In the genomic region with DNA sequence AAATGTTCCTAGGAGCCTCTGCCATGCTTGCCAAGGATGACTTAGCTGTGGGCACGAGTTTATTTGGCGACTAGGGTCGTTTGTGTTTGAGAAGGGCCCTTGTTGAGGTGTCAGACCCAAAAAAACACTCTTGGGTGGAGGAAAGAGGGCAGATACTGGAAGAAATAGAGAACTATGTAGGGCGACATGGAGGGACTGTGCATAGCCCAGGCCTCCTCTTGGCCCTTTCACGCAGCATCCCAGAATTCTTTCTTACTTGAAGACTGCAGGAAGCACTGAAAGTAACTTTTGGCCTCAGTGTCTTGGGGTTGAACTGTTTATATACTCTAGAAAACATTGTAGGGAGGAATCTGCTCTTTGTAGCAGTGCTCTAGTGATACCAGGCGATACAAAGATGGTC, we compare ENCODE assay signal across 8 cellular contexts. TPM values are rescaled to one million over a fixed set of nuclear protein-coding genes. Genes with fewer than 3 reads are reported as not detected.
DNase-seq lines count a peak whose midpoint lies in the region; ATAC-seq, FAIRE-seq and TF ChIP-seq lines count a peak whose summit lies in the region.

No MANE protein-coding gene starts in this region.

- H3K14ac ChIP-seq in mesenchymal stem cell (ENCODE audit: low read length in 2 of 2): no peak overlapping the region

- H3K4me3 ChIP-seq in K562 (peak overlapping the region; percentile 86), mesenchymal stem cell (ENCODE audit: insufficient read depth in 1 of 2, low read depth in 1 of 2, low read length in 2 of 2) (peak overlapping the region; percentile 97 to 98)

- DNase-seq in CD4-positive, alpha-beta T cell: no peak
- DNase-seq in HS-27A (ENCODE audit: low read depth) (peak; percentile 7), K562 (ENCODE audit: extremely low read depth in 1 of 4, low spot score in 3 of 4) (peak in 1 of 4 experiments; percentile 37), mesenchymal stem cell (no peak), CD1c-positive myeloid dendritic cell (ENCODE audit: extremely low spot score) (no peak), D341Med (ENCODE audit: low spot score) (no peak)
- DNase-seq in effector CD4-positive, alpha-beta T cell: no peak
- no peak for DNase-seq in activated CD4-positive, alpha-beta T cell treated with anti-CD3 and anti-CD28 coated beads for 48 hours

- no peak overlapping the region for H2BK15ac ChIP-seq in mesenchymal stem cell (ENCODE audit: low read depth, poor library complexity, severe bottlenecking)

- FAIRE-seq in K562 (lab: Jason Lieb, UNC): no peak

- TSS peak; percentile 43 for BruUV-seq in K562 (replicated peaks; lab: Mats Ljungman, UMichigan)

- no peaks in the 10 kb centered on the region for H3K9me3 Mint-ChIP-seq in CD4-positive, alpha-beta T cell

- intact Hi-C loops in CD4-positive, alpha-beta T cell (cut with DNase I, micrococcal nuclease): loop anchor here in 1 of 2 experiments (5.0 to 10.0 kb wide), 8 partner anchors 86 to 1084 kb away; a partner anchor contains a TSS
- intact Hi-C loops in K562 (cut with micrococcal nuclease): no loop called here

- peaks cover 75% of the 10 kb centered on the region for H3K79me2 ChIP-seq in K562 (ENCODE audit: control insufficient read depth, insufficient read depth, low read length)

- no peak overlapping the region for H3K27ac ChIP-seq in CD4-positive, alpha-beta T cell (ENCODE audit: low read depth, low read length)
- H3K27ac ChIP-seq in K562 (ENCODE audit: extremely low read depth, low read depth, low read length) (peak overlapping the region; percentile 80), mesenchymal stem cell (ENCODE audit: low read length, poor library complexity, severe bottlenecking) (peak overlapping the region; percentile 68)

- no peak for TF ChIP-seq RAD21 in K562 (CRISPR knock-in tag; conservative IDR thresholded peaks at IDR 0.05 in 1 of 2, IDR thresholded peaks at IDR 0.05 in 1 of 2)

- peaks cover 52% of the 10 kb centered on the region for H3K4me1 Mint-ChIP-seq in CD4-positive, alpha-beta T cell (ENCODE audit: low read depth)

- peak overlapping the region; percentile 97 for H2AFZ ChIP-seq in K562 (ENCODE audit: low read depth, low read length)
- no peak overlapping the region for H2AFZ ChIP-seq in mesenchymal stem cell (ENCODE audit: low read depth, low read length)

- WGBS in K562 (ENCODE audit: insufficient coverage, low coverage, missing lambda C conversion rate): 1% methylated on average over 6 of the region's 6 CpGs
- WGBS in mesenchymal stem cell: 15% methylated on average over 6 of the region's 6 CpGs

- H3K4me2 ChIP-seq in K562 (ENCODE audit: insufficient read depth, low read length): peak overlapping the region; percentile 86
- peak overlapping the region; percentile 62 for H3K4me2 ChIP-seq in mesenchymal stem cell (ENCODE audit: low read length, poor library complexity, severe bottlenecking)

- H3K9me1 ChIP-seq in K562 (ENCODE audit: control insufficient read depth, insufficient read depth, low read length): no peaks in the 10 kb centered on the region

- H2BK5ac ChIP-seq in mesenchymal stem cell (ENCODE audit: low read depth, low read length, poor library complexity, severe bottlenecking): no peak overlapping the region

- H4K91ac ChIP-seq in mesenchymal stem cell (ENCODE audit: low read length): peak overlapping the region; percentile 1

- in situ Hi-C loops in K562 (cut with MboI): no loop called here

- peaks cover 16% of the 10 kb centered on the region for H3K36me3 Mint-ChIP-seq in CD4-positive, alpha-beta T cell (ENCODE audit: low read depth)

- POLR2A ChIA-PET in CD4-positive, alpha-beta T cell (lab: Charles Lee): no interaction called here
- POLR2A ChIA-PET in K562 (lab: Yijun Ruan, JAX): no interaction called here

- CTCF ChIA-PET in CD4-positive, alpha-beta T cell (lab: Charles Lee): no interaction called here
- CTCF ChIA-PET in K562 (lab: Yijun Ruan, JAX; ENCODE audit: low intra/inter-chr PET ratio): no interaction called here

- peaks cover 11 to 14% of the 10 kb centered on the region in 2 experiments; a peak in 4 of 5 replicates for H3K4me1 ChIP-seq in K562 (replicated peaks in 1 of 2; ENCODE audit: control insufficient read depth in 2 of 2, insufficient read depth in 2 of 2, low read length in 2 of 2)
- H3K4me1 ChIP-seq in mesenchymal stem cell (ENCODE audit: control insufficient read depth, insufficient read depth, low read depth, low read length): peaks cover 9% of the 10 kb centered on the region

- peak overlapping the region; percentile 16 to 48 for H3K18ac ChIP-seq in mesenchymal stem cell (ENCODE audit: low read depth in 1 of 2, low read length in 2 of 2)

- no peak for TF ChIP-seq CTCF in CD4-positive, alpha-beta T cell (IDR thresholded peaks at IDR 0.05)
- no peak for TF ChIP-seq CTCF in K562 (IDR thresholded peaks at IDR 0.05 in 2 of 3, conservative IDR thresholded peaks at IDR 0.05 in 1 of 3; ENCODE audit: insufficient read depth in 2 of 3, low read depth in 1 of 3, low read length in 3 of 3)

- no peak for ATAC-seq in CD4-positive, alpha-beta T cell (ENCODE audit: poor library complexity)
- ATAC-seq in K562: peak; percentile 47

- H4K20me1 ChIP-seq in K562 (replicated peaks; ENCODE audit: control insufficient read depth, insufficient read depth, low read length): peaks cover 13% of the 10 kb centered on the region

- no peaks in the 10 kb centered on the region for H3K9me3 ChIP-seq in CD4-positive, alpha-beta T cell (ENCODE audit: control insufficient read depth, low read length)
- H3K9me3 ChIP-seq in K562 (replicated peaks; ENCODE audit: control insufficient read depth, insufficient read depth, low read depth, low read length): no peaks in the 10 kb centered on the region
- no peaks in the 10 kb centered on the region for H3K9me3 ChIP-seq in mesenchymal stem cell (ENCODE audit: control insufficient read depth, low read length)

- no peaks in the 10 kb centered on the region for H3K27me3 Mint-ChIP-seq in CD4-positive, alpha-beta T cell

- H2AK5ac ChIP-seq in mesenchymal stem cell (ENCODE audit: low read length, severe bottlenecking): no peak overlapping the region

- H3K36me3 ChIP-seq in K562 (ENCODE audit: control insufficient read depth, insufficient read depth, low read length): no peaks in the 10 kb centered on the region; the same call in 2 of the 3 replicates
- no peaks in the 10 kb centered on the region for H3K36me3 ChIP-seq in mesenchymal stem cell (ENCODE audit: control insufficient read depth in 1 of 2, insufficient read depth in 2 of 2, low read depth in 1 of 2, low read length in 2 of 2)

- peak overlapping the region; percentile 92 for H3K27ac Mint-ChIP-seq in CD4-positive, alpha-beta T cell

- no peak overlapping the region for H3K23ac ChIP-seq in mesenchymal stem cell (ENCODE audit: low read length in 2 of 2)

- no peaks in the 10 kb centered on the region for H3K27me3 ChIP-seq in CD4-positive, alpha-beta T cell (ENCODE audit: control insufficient read depth, insufficient read depth, low read length)
- H3K27me3 ChIP-seq in K562 (ENCODE audit: control insufficient read depth in 2 of 2, insufficient read depth in 2 of 2, low read length in 2 of 2) (no peaks in the 10 kb centered on the region), mesenchymal stem cell (ENCODE audit: control insufficient read depth in 1 of 2, insufficient read depth in 1 of 2, low read length in 2 of 2) (no peaks in the 10 kb centered on the region)

- no peak for TF ChIP-seq EP300 in K562 (IDR thresholded peaks at IDR 0.05; ENCODE audit: low read length)

- peak overlapping the region; percentile 90 for H3K4me3 Mint-ChIP-seq in CD4-positive, alpha-beta T cell

- H2BK120ac ChIP-seq in mesenchymal stem cell (ENCODE audit: low read depth, low read length): no peak overlapping the region

- no peak overlapping the region for H2BK12ac ChIP-seq in mesenchymal stem cell (ENCODE audit: low read length in 2 of 2)

- peak overlapping the region; percentile 7 for H4K8ac ChIP-seq in mesenchymal stem cell (ENCODE audit: low read length)

- H3K9ac ChIP-seq in K562 (ENCODE audit: insufficient read depth in 1 of 2, low read depth in 2 of 2, low read length in 2 of 2) (peak overlapping the region; percentile 79 to 96), mesenchymal stem cell (ENCODE audit: low read length) (peak overlapping the region; percentile 90)

- TF ChIP-seq POLR2A in K562 (conservative IDR thresholded peaks at IDR 0.05): no peak

- H3K4ac ChIP-seq in mesenchymal stem cell (ENCODE audit: low read depth in 1 of 2, low read length in 2 of 2): peak overlapping the region; percentile 24 to 32

- no peaks in the 10 kb centered on the region for H3K79me1 ChIP-seq in mesenchymal stem cell (replicated peaks; ENCODE audit: low read length, poor library complexity, severe bottlenecking)

RNA-seq across cellular contexts. Expression of a gene that starts 0.9 kb away (rescaled TPM):
- 10 to 100 TPM; 29.9 to 34.2 TPM for total RNA-seq in CD4-positive, alpha-beta T cell
- total RNA-seq in K562 (2011; cell fraction: chromatin; rRNA removed; ENCODE audit: low replicate concordance): 19.7 and 32.4 TPM in 2 replicates
- 10.7 and 11.7 TPM in 2 replicates for total RNA-seq in K562 (2011; cell fraction: nucleolus; rRNA removed)
- 18.3 and 24.4 TPM in 2 replicates for total RNA-seq in K562 (2011; cell fraction: nucleoplasm; rRNA removed)
- total RNA-seq in K562 (2014; rRNA removed) (26.4 and 28.7 TPM in 2 replicates), K562 (2014; rRNA removed; fragmentation: Illumina TruSeq; extraction: Trizol) (28.2 and 31.3 TPM in 2 replicates), K562 (2015; rRNA removed; fragmentation: Illumina TruSeq; extraction: Trizol) (33.0 and 34.0 TPM in 2 replicates), K562 (2021) (23.3 and 31.5 TPM in 2 replicates)
- polyA plus RNA-seq in K562 (2011; rRNA removed) (33.4 and 40.7 TPM in 2 replicates), K562 (2014; fragmentation: Illumina TruSeq; extraction: Trizol) (40.4 and 45.4 TPM in 2 replicates), K562 (2014; fragmentation: Nextera tagmentation; extraction: Ambion mirVana) (1 to 10 TPM; 7.6 to 9.1 TPM), K562 (2014; rRNA removed) (45.4 and 69.5 TPM in 2 replicates)
- polyA plus RNA-seq in K562 (2011; cell fraction: cytosol; rRNA removed): 16.4 and 22.4 TPM in 2 replicates
- 8.8 and 15.8 TPM in 2 replicates for polyA plus RNA-seq in K562 (2011; cell fraction: nucleus; rRNA removed)
- polyA plus RNA-seq in K562 (2012): 23.4 and 24.7 TPM in 2 replicates
- polyA minus RNA-seq in K562 (2011; rRNA and poly(A)+ RNA removed): 25.8 and 26.4 TPM in 2 replicates
- 15.7 and 20.6 TPM in 2 replicates for polyA minus RNA-seq in K562 (2011; cell fraction: cytosol; rRNA and poly(A)+ RNA removed)
- 4.0 and 7.9 TPM in 2 replicates for polyA minus RNA-seq in K562 (2011; cell fraction: nucleus; rRNA and poly(A)+ RNA removed)
- polyA plus RNA-seq in mesenchymal stem cell (2013, experiment 1 of 2): 41.0 TPM
- 41.1 TPM for polyA plus RNA-seq in mesenchymal stem cell (2013, experiment 2 of 2)

RNA-seq across cellular contexts. Expression of a gene that starts 15.5 kb away (rescaled TPM):
- total RNA-seq in CD4-positive, alpha-beta T cell: 1 to 10 TPM; 2.0 to 2.3 TPM
- total RNA-seq in K562 (2011; cell fraction: chromatin; rRNA removed; ENCODE audit: low replicate concordance): 23.9 and 33.1 TPM in 2 replicates
- total RNA-seq in K562 (2011; cell fraction: nucleolus; rRNA removed): 16.5 and 17.4 TPM in 2 replicates
- total RNA-seq in K562 (2011; cell fraction: nucleoplasm; rRNA removed): 17.2 and 25.4 TPM in 2 replicates
- total RNA-seq in K562 (2014; rRNA removed) (38.1 and 44.9 TPM in 2 replicates), K562 (2014; rRNA removed; fragmentation: Illumina TruSeq; extraction: Trizol) (43.5 and 53.1 TPM in 2 replicates), K562 (2015; rRNA removed; fragmentation: Illumina TruSeq; extraction: Trizol) (33.7 and 36.2 TPM in 2 replicates), K562 (2021) (28.7 and 29.5 TPM in 2 replicates)
- polyA plus RNA-seq in K562 (2011; rRNA removed) (28.9 and 45.0 TPM in 2 replicates), K562 (2014; fragmentation: Illumina TruSeq; extraction: Trizol) (33.2 and 40.6 TPM in 2 replicates), K562 (2014; fragmentation: Nextera tagmentation; extraction: Ambion mirVana) (10 to 100 TPM; 87.0 to 93.4 TPM), K562 (2014; rRNA removed) (46.8 TPM in 2 replicates)
- 10.9 and 23.7 TPM in 2 replicates for polyA plus RNA-seq in K562 (2011; cell fraction: cytosol; rRNA removed)
- polyA plus RNA-seq in K562 (2011; cell fraction: nucleus; rRNA removed): 4.9 and 9.6 TPM in 2 replicates
- polyA plus RNA-seq in K562 (2012): 16.8 and 35.5 TPM in 2 replicates
- polyA minus RNA-seq in K562 (2011; rRNA and poly(A)+ RNA removed): 22.6 and 24.8 TPM in 2 replicates
- 7.1 and 8.2 TPM in 2 replicates for polyA minus RNA-seq in K562 (2011; cell fraction: cytosol; rRNA and poly(A)+ RNA removed)
- 3.8 and 10.8 TPM in 2 replicates for polyA minus RNA-seq in K562 (2011; cell fraction: nucleus; rRNA and poly(A)+ RNA removed)
- polyA plus RNA-seq in mesenchymal stem cell (2013, experiment 1 of 2): 14.0 TPM
- 13.4 TPM for polyA plus RNA-seq in mesenchymal stem cell (2013, experiment 2 of 2)

Comparison
In these comparisons a context has a peak if more than half of its experiments do, and no peak if none do; other contexts are left out.
1. RNA of a gene that starts 15.5 kb away (total RNA-seq): 16.5 to 53.1 TPM in K562; 2.0 to 2.3 TPM in CD4-positive, alpha-beta T cell; every median in the first group is over 4 times any median in the second.